Comparison of ENCODE assay signal across 13 cellular contexts in the genomic region with DNA sequence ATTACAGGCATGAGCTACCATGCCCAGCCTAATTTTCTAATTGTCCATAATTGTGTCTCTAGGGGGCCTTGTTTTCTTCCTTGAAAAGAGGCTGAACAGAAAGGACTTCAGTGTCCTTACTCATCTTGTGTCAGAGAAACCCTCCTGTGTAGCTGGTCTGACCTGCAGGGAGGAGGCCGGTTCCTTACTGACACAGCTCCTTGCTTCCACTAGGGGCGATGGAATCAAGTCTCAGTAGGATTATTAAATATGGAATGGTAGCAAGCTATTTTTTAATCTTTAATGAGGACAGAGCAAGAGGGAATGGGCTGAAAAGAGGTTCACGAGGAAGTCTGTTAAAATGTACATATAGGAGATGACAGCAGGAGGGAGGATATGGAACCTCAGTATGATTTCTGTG. TPM values are rescaled to one million over a fixed set of nuclear protein-coding genes. Genes with fewer than 3 reads are reported as not detected.
DNase-seq lines count a peak whose midpoint lies in the region; ATAC-seq, FAIRE-seq and TF ChIP-seq lines count a peak whose summit lies in the region.
"Had no signal": no experiment of that assay in that cellular context is flagged by ENCODE, and none has a peak within 500 bp of the region (broad histone marks: within the 10 kb centered on the region; RNA-seq: fewer than 3 reads in every experiment).

No MANE protein-coding gene starts in this region.

- no peaks in the 10 kb centered on the region for H3K27me3 ChIP-seq in BJ (ENCODE audit: control insufficient read depth, insufficient read depth, low read length)

- in situ Hi-C loops in astrocyte of the cerebellum (cut with HindIII; ENCODE audit: low sequenced_read_pairs), result no loop called here

- TF ChIP-seq CTCF in BJ (IDR thresholded peaks at IDR 0.05; ENCODE audit: insufficient read depth, low read depth, low read length) (peak; percentile 13; the same call in 1 of the 2 replicates), HFF-Myc (IDR thresholded peaks at IDR 0.05; ENCODE audit: low read depth, low read length, missing control alignments) (peak; percentile 17), astrocyte of the cerebellum (IDR thresholded peaks at IDR 0.05; ENCODE audit: low read depth, low read length, missing control alignments) (peak; percentile 47)

- ATAC-seq in HG02852 (IDR thresholded peaks at IDR 0.05; ENCODE audit: unreplicated experiment) (no peak), GM21423 (IDR thresholded peaks at IDR 0.05; ENCODE audit: unreplicated experiment) (no peak)
- ATAC-seq: effector memory CD8-positive, alpha-beta T cell had no signal

- peaks cover 19% of the 10 kb centered on the region for H3K36me3 ChIP-seq in BJ (ENCODE audit: control insufficient read depth, insufficient read depth, low read length)

- FAIRE-seq in GM19239 (lab: Jason Lieb, UNC), result no peak
- FAIRE-seq: GM12891 had no signal

- DNase-seq in BJ (ENCODE audit: low read depth) (no peak), HFF-Myc (ENCODE audit: extremely low read depth, low read depth) (no peak), astrocyte of the cerebellum (ENCODE audit: low read depth) (no peak), iPS-NIHi7 (ENCODE audit: extremely low spot score) (peak; percentile 42), DMS153 (lab: John Stamatoyannopoulos, UW) (no peak), GM19239 (ENCODE audit: insufficient read length, low spot score) (no peak)
- DNase-seq: activated B cell treated with CpG ODN at 0.5 μM for 24 hours; effector memory CD8-positive, alpha-beta T cell; NCI-H345 had no signal

- CTCF ChIA-PET in BJ (lab: Yijun Ruan, JAX), result interaction anchor here (0.9 to 3.5 kb wide), 4 partner anchors 9 to 119 kb away, joined by 3 to 11 read pairs (median 8); a partner anchor contains a TSS

- POLR2A ChIA-PET in BJ (lab: Charles Lee), result no interaction called here

- no peak overlapping the region for H3K4me3 ChIP-seq in BJ (ENCODE audit: low read depth, low read length)
- no peak overlapping the region for H3K4me3 ChIP-seq in HFF-Myc (replicated peaks; ENCODE audit: low read depth, low read length)
- no peak overlapping the region for H3K4me3 ChIP-seq in astrocyte of the cerebellum (ENCODE audit: low read depth, low read length)

RNA-seq across cellular contexts. Expression of a gene that starts 8.6 kb away (rescaled TPM):
- polyA plus RNA-seq in BJ (2011; rRNA removed), result 29.5 and 45.3 TPM in 2 replicates
- polyA minus RNA-seq in BJ (2011; rRNA and poly(A)+ RNA removed), result 16.7 and 20.2 TPM in 2 replicates

RNA-seq across cellular contexts. Expression of a gene that starts 15.3 kb away (rescaled TPM):
- not detected in 2 replicates for polyA plus RNA-seq in BJ (2011; rRNA removed)
- not detected in 2 replicates for polyA minus RNA-seq in BJ (2011; rRNA and poly(A)+ RNA removed)
- polyA plus RNA-seq: adipose tissue had no signal

RNA-seq across cellular contexts. Expression of a gene that starts 15.4 kb away (rescaled TPM):
- polyA plus RNA-seq in BJ (2011; rRNA removed), result 345 and 352 TPM in 2 replicates
- polyA minus RNA-seq in BJ (2011; rRNA and poly(A)+ RNA removed), result 65.0 and 137 TPM in 2 replicates

RNA-seq across cellular contexts. Expression of a gene that starts 20.8 kb away (rescaled TPM):
- 20.2 and 21.1 TPM in 2 replicates for polyA plus RNA-seq in BJ (2011; rRNA removed)
- 25.9 and 27.0 TPM in 2 replicates for polyA minus RNA-seq in BJ (2011; rRNA and poly(A)+ RNA removed)
